In the genomic region with DNA sequence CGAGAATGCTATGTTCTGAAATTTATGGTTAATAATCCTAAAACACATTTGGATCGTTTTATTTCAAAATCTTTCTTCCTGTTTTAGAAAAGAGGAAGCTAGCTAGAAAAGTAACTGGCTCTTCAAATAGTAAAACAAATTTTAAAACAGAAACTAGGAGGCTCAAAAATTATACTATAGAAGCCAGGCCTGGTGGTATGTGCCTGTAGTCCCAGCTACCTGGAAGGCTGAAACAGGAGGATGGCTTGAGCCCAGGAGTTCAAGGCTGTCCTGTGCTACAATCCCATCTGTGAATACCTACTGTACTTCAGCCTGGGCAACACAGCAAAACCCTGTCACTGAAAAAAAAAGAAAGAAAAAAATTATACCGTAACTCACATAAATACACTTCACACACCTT, we compare ENCODE assay signal across 13 cellular contexts.
DNase-seq lines count a peak whose midpoint lies in the region; ATAC-seq, FAIRE-seq and TF ChIP-seq lines count a peak whose summit lies in the region.
"Had no signal": no experiment of that assay in that cellular context is flagged by ENCODE, and none has a peak within 500 bp of the region (broad histone marks: within the 10 kb centered on the region; RNA-seq: fewer than 3 reads in every experiment).

No MANE protein-coding gene starts in this region.

- peaks cover 76% of the 10 kb centered on the region for H3K4me1 Mint-ChIP-seq in activated naive CD8-positive, alpha-beta T cell treated with anti-CD3 and anti-CD28 coated beads, Interleukin-2, amount 50 U/mL, for 24 hours

- no peaks in the 10 kb centered on the region for H3K9me3 Mint-ChIP-seq in activated naive CD8-positive, alpha-beta T cell treated with anti-CD3 and anti-CD28 coated beads, Interleukin-2, amount 50 U/mL, for 24 hours

- POLR2A ChIA-PET in RWPE1 (lab: Yijun Ruan, JAX; ENCODE audit: low non-redundant PET): no interaction called here

- peak overlapping the region; percentile 36; the same call in 1 of the 2 replicates for H3K4me3 ChIP-seq in GM08714 (ENCODE audit: low read length)
- H3K4me3 ChIP-seq: gastrocnemius medialis had no signal

- ATAC-seq in activated naive CD8-positive, alpha-beta T cell treated with anti-CD3 and anti-CD28 coated beads, Interleukin-2, amount 50 U/mL, for 24 hours: no peak
- no peak for ATAC-seq in HG02938 (IDR thresholded peaks at IDR 0.05; ENCODE audit: unreplicated experiment)
- no peak for ATAC-seq in HG03108 (IDR thresholded peaks at IDR 0.05; ENCODE audit: unreplicated experiment)
- ATAC-seq: gastrocnemius medialis, left cardiac atrium had no signal

- H3K27ac Mint-ChIP-seq in activated naive CD8-positive, alpha-beta T cell treated with anti-CD3 and anti-CD28 coated beads, Interleukin-2, amount 50 U/mL, for 24 hours: peak overlapping the region; percentile 81

- no peak overlapping the region for H3K4me3 Mint-ChIP-seq in activated naive CD8-positive, alpha-beta T cell treated with anti-CD3 and anti-CD28 coated beads, Interleukin-2, amount 50 U/mL, for 24 hours

- CTCF ChIA-PET in RWPE1 (lab: Yijun Ruan, JAX): no interaction called here

- FAIRE-seq in RCC 7860 (lab: Jason Lieb, UNC): no peak

- H3K27me3 Mint-ChIP-seq in activated naive CD8-positive, alpha-beta T cell treated with anti-CD3 and anti-CD28 coated beads, Interleukin-2, amount 50 U/mL, for 24 hours: no peaks in the 10 kb centered on the region

- no peak overlapping the region for H3K27ac ChIP-seq in RWPE1
- H3K27ac ChIP-seq: C4-2B, gastrocnemius medialis had no signal

- no peak for TF ChIP-seq CTCF in RWPE1 (conservative IDR thresholded peaks at IDR 0.05; ENCODE audit: low read depth)

- peak; percentile 96 to 98 for DNase-seq in AML-193 (lab: John Stamatoyannopoulos, UW)
- peak; percentile 73 for DNase-seq in NOMO-1 treated with dmso at 0.1 percent for 144 hours (lab: John Stamatoyannopoulos, UW; ENCODE audit: unreplicated experiment)
- DNase-seq in activated naive CD8-positive, alpha-beta T cell treated with anti-CD3 and anti-CD28 coated beads, Interleukin-2, amount 50 U/mL, for 24 hours: no peak
- DNase-seq in RWPE1 (ENCODE audit: low spot score): no peak
- no peak for DNase-seq in RCC 7860 (ENCODE audit: low spot score)
- DNase-seq: gastrocnemius medialis, left cardiac atrium, NCI-H1092, NCI-H526 had no signal

- peaks cover 30% of the 10 kb centered on the region for H3K36me3 Mint-ChIP-seq in activated naive CD8-positive, alpha-beta T cell treated with anti-CD3 and anti-CD28 coated beads, Interleukin-2, amount 50 U/mL, for 24 hours (ENCODE audit: low read depth)

Comparison
In these comparisons a context has a peak if more than half of its experiments do, and no peak if none do; other contexts are left out.
1. DNase-seq: peak in AML-193 (2 of 2) and NOMO-1 treated with dmso at 0.1 percent for 144 hours (single experiment); none in activated naive CD8-positive, alpha-beta T cell treated with anti-CD3 and anti-CD28 coated beads, Interleukin-2, amount 50 U/mL, for 24 hours (single experiment), RWPE1 (single experiment) and RCC 7860 (single experiment).